Comparison of ENCODE assay signal across 1 cellular context in the genomic region with DNA sequence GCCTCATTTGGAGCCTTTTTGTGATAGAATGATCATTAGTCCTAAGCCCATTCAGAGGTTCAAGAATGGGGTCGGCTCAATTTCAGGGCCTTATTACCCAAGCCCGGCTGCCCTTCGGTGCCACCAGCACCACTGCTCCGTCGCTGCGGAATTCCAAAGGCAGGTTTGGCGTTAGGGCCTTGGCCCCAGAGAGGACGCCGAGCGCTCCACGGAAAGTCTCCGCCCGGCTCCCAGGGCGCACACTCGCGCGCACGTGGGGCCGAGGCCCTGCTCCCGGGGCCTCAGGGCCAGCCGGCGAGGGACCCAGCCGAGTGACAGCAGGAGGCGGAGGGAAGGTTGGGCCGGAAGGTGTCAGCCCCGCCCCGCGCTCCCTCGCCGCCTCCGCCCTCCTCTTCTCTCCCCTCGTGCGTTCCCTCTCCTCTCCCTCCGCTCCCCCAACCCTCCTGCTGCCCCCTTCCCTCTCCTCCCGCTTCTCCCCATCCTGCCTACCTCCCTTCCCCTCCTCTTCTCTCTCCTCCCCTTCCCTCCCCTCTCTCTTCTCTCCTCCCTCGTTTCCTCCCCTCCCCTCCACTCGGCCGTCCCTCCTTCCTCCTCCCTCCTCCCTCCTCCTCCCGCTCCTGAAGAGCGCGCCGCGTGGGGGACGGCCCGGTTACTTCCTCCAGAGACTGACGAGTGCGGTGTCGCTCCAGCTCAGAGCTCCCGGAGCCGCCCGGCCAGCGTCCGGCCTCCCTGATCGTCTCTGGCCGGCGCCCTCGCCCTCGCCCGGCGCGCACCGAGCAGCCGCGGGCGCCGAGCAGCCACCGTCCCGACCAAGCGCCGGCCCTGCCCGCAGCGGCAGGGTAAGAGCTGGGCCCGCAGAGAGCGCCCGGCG.
TF ChIP-seq lines count a peak whose summit lies in the region.

A gene (plus strand): TSS at position 648 of the 871 bp plus-strand sequence. CDS start 4,106 bp downstream, outside the sequence.

TF ChIP-seq in HepG2, 621 proteins besides CTCF, POLR2A, EP300 and RAD21 (continued from another document and continues in another):
- TF ChIP-seq, protein P1, sequence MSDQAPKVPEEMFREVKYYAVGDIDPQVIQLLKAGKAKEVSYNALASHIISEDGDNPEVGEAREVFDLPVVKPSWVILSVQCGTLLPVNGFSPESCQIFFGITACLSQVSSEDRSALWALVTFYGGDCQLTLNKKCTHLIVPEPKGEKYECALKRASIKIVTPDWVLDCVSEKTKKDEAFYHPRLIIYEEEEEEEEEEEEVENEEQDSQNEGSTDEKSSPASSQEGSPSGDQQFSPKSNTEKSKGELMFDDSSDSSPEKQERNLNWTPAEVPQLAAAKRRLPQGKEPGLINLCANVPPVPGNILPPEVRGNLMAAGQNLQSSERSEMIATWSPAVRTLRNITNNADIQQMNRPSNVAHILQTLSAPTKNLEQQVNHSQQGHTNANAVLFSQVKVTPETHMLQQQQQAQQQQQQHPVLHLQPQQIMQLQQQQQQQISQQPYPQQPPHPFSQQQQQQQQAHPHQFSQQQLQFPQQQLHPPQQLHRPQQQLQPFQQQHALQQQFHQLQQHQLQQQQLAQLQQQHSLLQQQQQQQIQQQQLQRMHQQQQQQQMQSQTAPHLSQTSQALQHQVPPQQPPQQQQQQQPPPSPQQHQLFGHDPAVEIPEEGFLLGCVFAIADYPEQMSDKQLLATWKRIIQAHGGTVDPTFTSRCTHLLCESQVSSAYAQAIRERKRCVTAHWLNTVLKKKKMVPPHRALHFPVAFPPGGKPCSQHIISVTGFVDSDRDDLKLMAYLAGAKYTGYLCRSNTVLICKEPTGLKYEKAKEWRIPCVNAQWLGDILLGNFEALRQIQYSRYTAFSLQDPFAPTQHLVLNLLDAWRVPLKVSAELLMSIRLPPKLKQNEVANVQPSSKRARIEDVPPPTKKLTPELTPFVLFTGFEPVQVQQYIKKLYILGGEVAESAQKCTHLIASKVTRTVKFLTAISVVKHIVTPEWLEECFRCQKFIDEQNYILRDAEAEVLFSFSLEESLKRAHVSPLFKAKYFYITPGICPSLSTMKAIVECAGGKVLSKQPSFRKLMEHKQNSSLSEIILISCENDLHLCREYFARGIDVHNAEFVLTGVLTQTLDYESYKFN (CRISPR knock-in tag; conservative IDR thresholded peaks at IDR 0.05): peak; percentile 70
- TF ChIP-seq SNRNP70 (IDR thresholded peaks at IDR 0.05; ENCODE audit: low read depth, low read length) (no peak), HES4 (CRISPR knock-in tag; IDR thresholded peaks at IDR 0.05; ENCODE audit: borderline replicate concordance) (peak; percentile 70), ZKSCAN8 (CRISPR knock-in tag; IDR thresholded peaks at IDR 0.05; ENCODE audit: borderline replicate concordance) (no peak; the same call in 1 of the 2 replicates), ZNF766 (CRISPR knock-in tag; IDR thresholded peaks at IDR 0.05; ENCODE audit: borderline replicate concordance) (peak; percentile 24; the same call in 1 of the 2 replicates), ZNF383 (CRISPR knock-in tag; IDR thresholded peaks at IDR 0.05; ENCODE audit: borderline replicate concordance) (no peak), NR3C1 (CRISPR knock-in tag; IDR thresholded peaks at IDR 0.05) (no peak), KDM1A (CRISPR knock-in tag; IDR thresholded peaks at IDR 0.05) (no peak), AGO2 (optimal IDR thresholded peaks at IDR 0.05; ENCODE audit: low read depth, low read length) (no peak), CHCHD3 (CRISPR knock-in tag; IDR thresholded peaks at IDR 0.05) (0 out of 2 replicates have a peak, but pooled peaks have one; percentile 58), TSC22D2 (CRISPR knock-in tag; IDR thresholded peaks at IDR 0.05; ENCODE audit: borderline replicate concordance) (no peak), SNAPC2 (CRISPR knock-in tag; IDR thresholded peaks at IDR 0.05) (no peak), ZSCAN25 (CRISPR knock-in tag; IDR thresholded peaks at IDR 0.05) (peak; percentile 99), ZNF672 (CRISPR knock-in tag; IDR thresholded peaks at IDR 0.05) (no peak), PAX8 (CRISPR knock-in tag; IDR thresholded peaks at IDR 0.05; ENCODE audit: borderline replicate concordance) (peak; percentile 46; the same call in 1 of the 2 replicates), SATB2 (CRISPR knock-in tag; IDR thresholded peaks at IDR 0.05) (no peak), ISX (CRISPR knock-in tag; conservative IDR thresholded peaks at IDR 0.05) (no peak), ZNF75D (CRISPR knock-in tag; IDR thresholded peaks at IDR 0.05; ENCODE audit: borderline replicate concordance) (no peak), TCF12 (IDR thresholded peaks at IDR 0.05) (no peak), TCF12 (CRISPR knock-in tag; IDR thresholded peaks at IDR 0.05) (peak; percentile 78; the same call in 1 of the 2 replicates), ATRX (CRISPR knock-in tag; IDR thresholded peaks at IDR 0.05; ENCODE audit: borderline replicate concordance) (no peak), NFIC (IDR thresholded peaks at IDR 0.05; ENCODE audit: low read length) (no peak), ZNF446 (CRISPR knock-in tag; IDR thresholded peaks at IDR 0.05) (peak; percentile 39; the same call in 1 of the 2 replicates), AHR (CRISPR knock-in tag; IDR thresholded peaks at IDR 0.05) (no peak; the same call in 1 of the 2 replicates), NONO (IDR thresholded peaks at IDR 0.05) (no peak), NONO (CRISPR knock-in tag; conservative IDR thresholded peaks at IDR 0.05) (peak; percentile 92), ZNF124 (CRISPR knock-in tag; IDR thresholded peaks at IDR 0.05) (no peak; the same call in 1 of the 2 replicates), PHF8 (CRISPR knock-in tag; IDR thresholded peaks at IDR 0.05) (no peak; the same call in 1 of the 2 replicates), ZMYM2 (CRISPR knock-in tag; IDR thresholded peaks at IDR 0.05) (peak; percentile 88), MAFG (CRISPR knock-in tag; IDR thresholded peaks at IDR 0.05) (no peak), ARNTL (CRISPR knock-in tag; IDR thresholded peaks at IDR 0.05) (peak; percentile 94), HOXA5 (CRISPR knock-in tag; IDR thresholded peaks at IDR 0.05) (peak; percentile 68; the same call in 1 of the 2 replicates), ZNF644 (CRISPR knock-in tag; IDR thresholded peaks at IDR 0.05; ENCODE audit: low read depth) (no peak), ZNF496 (CRISPR knock-in tag; IDR thresholded peaks at IDR 0.05; ENCODE audit: insufficient replicate concordance) (no peak), GATA4 (IDR thresholded peaks at IDR 0.05; ENCODE audit: borderline replicate concordance, low read depth) (peak; percentile 44; the same call in 1 of the 2 replicates)
- TF ChIP-seq, protein P2, sequence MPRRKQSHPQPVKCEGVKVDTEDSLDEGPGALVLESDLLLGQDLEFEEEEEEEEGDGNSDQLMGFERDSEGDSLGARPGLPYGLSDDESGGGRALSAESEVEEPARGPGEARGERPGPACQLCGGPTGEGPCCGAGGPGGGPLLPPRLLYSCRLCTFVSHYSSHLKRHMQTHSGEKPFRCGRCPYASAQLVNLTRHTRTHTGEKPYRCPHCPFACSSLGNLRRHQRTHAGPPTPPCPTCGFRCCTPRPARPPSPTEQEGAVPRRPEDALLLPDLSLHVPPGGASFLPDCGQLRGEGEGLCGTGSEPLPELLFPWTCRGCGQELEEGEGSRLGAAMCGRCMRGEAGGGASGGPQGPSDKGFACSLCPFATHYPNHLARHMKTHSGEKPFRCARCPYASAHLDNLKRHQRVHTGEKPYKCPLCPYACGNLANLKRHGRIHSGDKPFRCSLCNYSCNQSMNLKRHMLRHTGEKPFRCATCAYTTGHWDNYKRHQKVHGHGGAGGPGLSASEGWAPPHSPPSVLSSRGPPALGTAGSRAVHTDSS (CRISPR knock-in tag; conservative IDR thresholded peaks at IDR 0.05): no peak
- TF ChIP-seq, protein P3, sequence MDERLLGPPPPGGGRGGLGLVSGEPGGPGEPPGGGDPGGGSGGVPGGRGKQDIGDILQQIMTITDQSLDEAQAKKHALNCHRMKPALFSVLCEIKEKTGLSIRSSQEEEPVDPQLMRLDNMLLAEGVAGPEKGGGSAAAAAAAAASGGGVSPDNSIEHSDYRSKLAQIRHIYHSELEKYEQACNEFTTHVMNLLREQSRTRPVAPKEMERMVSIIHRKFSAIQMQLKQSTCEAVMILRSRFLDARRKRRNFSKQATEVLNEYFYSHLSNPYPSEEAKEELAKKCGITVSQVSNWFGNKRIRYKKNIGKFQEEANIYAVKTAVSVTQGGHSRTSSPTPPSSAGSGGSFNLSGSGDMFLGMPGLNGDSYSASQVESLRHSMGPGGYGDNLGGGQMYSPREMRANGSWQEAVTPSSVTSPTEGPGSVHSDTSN (CRISPR knock-in tag; IDR thresholded peaks at IDR 0.05): no peak
- TF ChIP-seq, protein P4, sequence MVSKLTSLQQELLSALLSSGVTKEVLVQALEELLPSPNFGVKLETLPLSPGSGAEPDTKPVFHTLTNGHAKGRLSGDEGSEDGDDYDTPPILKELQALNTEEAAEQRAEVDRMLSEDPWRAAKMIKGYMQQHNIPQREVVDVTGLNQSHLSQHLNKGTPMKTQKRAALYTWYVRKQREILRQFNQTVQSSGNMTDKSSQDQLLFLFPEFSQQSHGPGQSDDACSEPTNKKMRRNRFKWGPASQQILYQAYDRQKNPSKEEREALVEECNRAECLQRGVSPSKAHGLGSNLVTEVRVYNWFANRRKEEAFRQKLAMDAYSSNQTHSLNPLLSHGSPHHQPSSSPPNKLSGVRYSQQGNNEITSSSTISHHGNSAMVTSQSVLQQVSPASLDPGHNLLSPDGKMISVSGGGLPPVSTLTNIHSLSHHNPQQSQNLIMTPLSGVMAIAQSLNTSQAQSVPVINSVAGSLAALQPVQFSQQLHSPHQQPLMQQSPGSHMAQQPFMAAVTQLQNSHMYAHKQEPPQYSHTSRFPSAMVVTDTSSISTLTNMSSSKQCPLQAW (CRISPR knock-in tag; IDR thresholded peaks at IDR 0.05): peak; percentile 70
- TF ChIP-seq, protein P5, sequence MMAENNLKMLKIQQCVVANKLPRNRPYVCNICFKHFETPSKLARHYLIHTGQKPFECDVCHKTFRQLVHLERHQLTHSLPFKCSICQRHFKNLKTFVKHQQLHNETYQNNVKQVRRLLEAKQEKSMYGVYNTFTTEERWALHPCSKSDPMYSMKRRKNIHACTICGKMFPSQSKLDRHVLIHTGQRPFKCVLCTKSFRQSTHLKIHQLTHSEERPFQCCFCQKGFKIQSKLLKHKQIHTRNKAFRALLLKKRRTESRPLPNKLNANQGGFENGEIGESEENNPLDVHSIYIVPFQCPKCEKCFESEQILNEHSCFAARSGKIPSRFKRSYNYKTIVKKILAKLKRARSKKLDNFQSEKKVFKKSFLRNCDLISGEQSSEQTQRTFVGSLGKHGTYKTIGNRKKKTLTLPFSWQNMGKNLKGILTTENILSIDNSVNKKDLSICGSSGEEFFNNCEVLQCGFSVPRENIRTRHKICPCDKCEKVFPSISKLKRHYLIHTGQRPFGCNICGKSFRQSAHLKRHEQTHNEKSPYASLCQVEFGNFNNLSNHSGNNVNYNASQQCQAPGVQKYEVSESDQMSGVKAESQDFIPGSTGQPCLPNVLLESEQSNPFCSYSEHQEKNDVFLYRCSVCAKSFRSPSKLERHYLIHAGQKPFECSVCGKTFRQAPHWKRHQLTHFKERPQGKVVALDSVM (CRISPR knock-in tag; IDR thresholded peaks at IDR 0.05): peak; percentile 55
- TF ChIP-seq, protein P6, sequence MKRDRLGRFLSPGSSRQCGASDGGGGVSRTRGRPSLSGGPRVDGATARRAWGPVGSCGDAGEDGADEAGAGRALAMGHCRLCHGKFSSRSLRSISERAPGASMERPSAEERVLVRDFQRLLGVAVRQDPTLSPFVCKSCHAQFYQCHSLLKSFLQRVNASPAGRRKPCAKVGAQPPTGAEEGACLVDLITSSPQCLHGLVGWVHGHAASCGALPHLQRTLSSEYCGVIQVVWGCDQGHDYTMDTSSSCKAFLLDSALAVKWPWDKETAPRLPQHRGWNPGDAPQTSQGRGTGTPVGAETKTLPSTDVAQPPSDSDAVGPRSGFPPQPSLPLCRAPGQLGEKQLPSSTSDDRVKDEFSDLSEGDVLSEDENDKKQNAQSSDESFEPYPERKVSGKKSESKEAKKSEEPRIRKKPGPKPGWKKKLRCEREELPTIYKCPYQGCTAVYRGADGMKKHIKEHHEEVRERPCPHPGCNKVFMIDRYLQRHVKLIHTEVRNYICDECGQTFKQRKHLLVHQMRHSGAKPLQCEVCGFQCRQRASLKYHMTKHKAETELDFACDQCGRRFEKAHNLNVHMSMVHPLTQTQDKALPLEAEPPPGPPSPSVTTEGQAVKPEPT (CRISPR knock-in tag; IDR thresholded peaks at IDR 0.05; ENCODE audit: low read depth): peak; percentile 88; the same call in 1 of the 2 replicates
- TF ChIP-seq, protein P7, sequence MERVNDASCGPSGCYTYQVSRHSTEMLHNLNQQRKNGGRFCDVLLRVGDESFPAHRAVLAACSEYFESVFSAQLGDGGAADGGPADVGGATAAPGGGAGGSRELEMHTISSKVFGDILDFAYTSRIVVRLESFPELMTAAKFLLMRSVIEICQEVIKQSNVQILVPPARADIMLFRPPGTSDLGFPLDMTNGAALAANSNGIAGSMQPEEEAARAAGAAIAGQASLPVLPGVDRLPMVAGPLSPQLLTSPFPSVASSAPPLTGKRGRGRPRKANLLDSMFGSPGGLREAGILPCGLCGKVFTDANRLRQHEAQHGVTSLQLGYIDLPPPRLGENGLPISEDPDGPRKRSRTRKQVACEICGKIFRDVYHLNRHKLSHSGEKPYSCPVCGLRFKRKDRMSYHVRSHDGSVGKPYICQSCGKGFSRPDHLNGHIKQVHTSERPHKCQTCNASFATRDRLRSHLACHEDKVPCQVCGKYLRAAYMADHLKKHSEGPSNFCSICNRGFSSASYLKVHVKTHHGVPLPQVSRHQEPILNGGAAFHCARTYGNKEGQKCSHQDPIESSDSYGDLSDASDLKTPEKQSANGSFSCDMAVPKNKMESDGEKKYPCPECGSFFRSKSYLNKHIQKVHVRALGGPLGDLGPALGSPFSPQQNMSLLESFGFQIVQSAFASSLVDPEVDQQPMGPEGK (CRISPR knock-in tag; IDR thresholded peaks at IDR 0.05): peak; percentile 83
- TF ChIP-seq, protein P8, sequence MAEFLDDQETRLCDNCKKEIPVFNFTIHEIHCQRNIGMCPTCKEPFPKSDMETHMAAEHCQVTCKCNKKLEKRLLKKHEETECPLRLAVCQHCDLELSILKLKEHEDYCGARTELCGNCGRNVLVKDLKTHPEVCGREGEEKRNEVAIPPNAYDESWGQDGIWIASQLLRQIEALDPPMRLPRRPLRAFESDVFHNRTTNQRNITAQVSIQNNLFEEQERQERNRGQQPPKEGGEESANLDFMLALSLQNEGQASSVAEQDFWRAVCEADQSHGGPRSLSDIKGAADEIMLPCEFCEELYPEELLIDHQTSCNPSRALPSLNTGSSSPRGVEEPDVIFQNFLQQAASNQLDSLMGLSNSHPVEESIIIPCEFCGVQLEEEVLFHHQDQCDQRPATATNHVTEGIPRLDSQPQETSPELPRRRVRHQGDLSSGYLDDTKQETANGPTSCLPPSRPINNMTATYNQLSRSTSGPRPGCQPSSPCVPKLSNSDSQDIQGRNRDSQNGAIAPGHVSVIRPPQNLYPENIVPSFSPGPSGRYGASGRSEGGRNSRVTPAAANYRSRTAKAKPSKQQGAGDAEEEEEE (CRISPR knock-in tag; IDR thresholded peaks at IDR 0.05; ENCODE audit: borderline replicate concordance): no peak
- TF ChIP-seq, protein P9, sequence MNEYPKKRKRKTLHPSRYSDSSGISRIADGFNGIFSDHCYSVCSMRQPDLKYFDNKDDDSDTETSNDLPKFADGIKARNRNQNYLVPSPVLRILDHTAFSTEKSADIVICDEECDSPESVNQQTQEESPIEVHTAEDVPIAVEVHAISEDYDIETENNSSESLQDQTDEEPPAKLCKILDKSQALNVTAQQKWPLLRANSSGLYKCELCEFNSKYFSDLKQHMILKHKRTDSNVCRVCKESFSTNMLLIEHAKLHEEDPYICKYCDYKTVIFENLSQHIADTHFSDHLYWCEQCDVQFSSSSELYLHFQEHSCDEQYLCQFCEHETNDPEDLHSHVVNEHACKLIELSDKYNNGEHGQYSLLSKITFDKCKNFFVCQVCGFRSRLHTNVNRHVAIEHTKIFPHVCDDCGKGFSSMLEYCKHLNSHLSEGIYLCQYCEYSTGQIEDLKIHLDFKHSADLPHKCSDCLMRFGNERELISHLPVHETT (CRISPR knock-in tag; conservative IDR thresholded peaks at IDR 0.05): no peak
